In genomic region chr17:55433629-55434422, GRCh38 we compare ENCODE assay signal across 8 cellular contexts. TPM values are rescaled to one million over a fixed set of nuclear protein-coding genes. Genes with fewer than 3 reads are reported as not detected.
A peak's percentile ranks its signal among the peaks of the same experiment; 100 is the strongest.
DNase-seq lines count a peak whose midpoint lies in the region; ATAC-seq and TF ChIP-seq lines count a peak whose summit lies in the region.

No MANE protein-coding gene starts in this region.

- H3K9me3 ChIP-seq in smooth muscle cell (replicated peaks; ENCODE audit: low read depth): no peaks in the 10 kb centered on the region

- peak overlapping the region; percentile 86 for H3K27ac ChIP-seq in smooth muscle cell (ENCODE audit: low read depth)

- DNase-seq in HFF-Myc (ENCODE audit: extremely low read depth, low read depth) (peak; percentile 93), SKM-1 (lab: John Stamatoyannopoulos, UW; ENCODE audit: unreplicated experiment) (peak; percentile 46), foreskin fibroblast (peak; percentile 93 to 96), smooth muscle cell (lab: John Stamatoyannopoulos, UW; ENCODE audit: unreplicated experiment) (no peak)
- DNase-seq in NK-92 treated with Interleukin-12 subunit alpha and Interleukin-12 subunit beta, amount 100 ng/mL, for 24 hours (lab: John Stamatoyannopoulos, UW): no peak

- WGBS in smooth muscle cell (ENCODE audit: low lambda C conversion rate): 51% methylated on average over 7 of the region's 7 CpGs

- TF ChIP-seq CTCF in HFF-Myc (IDR thresholded peaks at IDR 0.05; ENCODE audit: low read depth, low read length, missing control alignments) (no peak), foreskin fibroblast (IDR thresholded peaks at IDR 0.05; ENCODE audit: low read depth, low read length) (no peak), smooth muscle cell (IDR thresholded peaks at IDR 0.05; ENCODE audit: borderline replicate concordance, insufficient read depth, poor library complexity, severe bottlenecking) (no peak)

- peaks cover 15% of the 10 kb centered on the region for H3K4me1 ChIP-seq in smooth muscle cell (ENCODE audit: low read depth)

- H3K27me3 ChIP-seq in smooth muscle cell (ENCODE audit: low read depth): no peaks in the 10 kb centered on the region

- no peaks in the 10 kb centered on the region for H3K79me2 ChIP-seq in smooth muscle cell (ENCODE audit: low read depth)

- no peaks in the 10 kb centered on the region for H3K36me3 ChIP-seq in smooth muscle cell (ENCODE audit: low read depth)

- H3F3A ChIP-seq in smooth muscle cell (ENCODE audit: low read depth): peaks cover 8% of the 10 kb centered on the region

- peak overlapping the region; percentile 66 for H3K4me2 ChIP-seq in smooth muscle cell

- H3K9ac ChIP-seq in smooth muscle cell (ENCODE audit: low read depth): peak overlapping the region; percentile 31

- no peak overlapping the region for H2AFZ ChIP-seq in smooth muscle cell (ENCODE audit: low read depth)

- no peak overlapping the region for H3K4me3 ChIP-seq in HFF-Myc (replicated peaks; ENCODE audit: low read depth, low read length)
- no peak overlapping the region for H3K4me3 ChIP-seq in foreskin fibroblast (ENCODE audit: low read depth in 1 of 2, low read length in 2 of 2)
- no peak overlapping the region for H3K4me3 ChIP-seq in smooth muscle cell

- H4K20me1 ChIP-seq in smooth muscle cell (ENCODE audit: low read depth): no peaks in the 10 kb centered on the region

- no peak for ATAC-seq in HG03025 (IDR thresholded peaks at IDR 0.05; ENCODE audit: low FRiP score, unreplicated experiment)
- ATAC-seq in GM21529 (IDR thresholded peaks at IDR 0.05; ENCODE audit: unreplicated experiment): no peak
- no peak for ATAC-seq in HG03280 (IDR thresholded peaks at IDR 0.05; ENCODE audit: unreplicated experiment)

RNA-seq across cellular contexts. Expression of gene MMD, which starts 12.2 kb away (rescaled TPM):
- total RNA-seq in smooth muscle cell: 18.0 and 31.3 TPM in 2 replicates
- 14.3 and 19.6 TPM in 2 replicates for polyA plus RNA-seq in smooth muscle cell

Comparison
In these comparisons a context has a peak if more than half of its experiments do, and no peak if none do; other contexts are left out.
1. DNase-seq: peak in HFF-Myc (single experiment), SKM-1 (single experiment) and foreskin fibroblast (2 of 2); none in smooth muscle cell (single experiment) and NK-92 treated with Interleukin-12 subunit alpha and Interleukin-12 subunit beta, amount 100 ng/mL, for 24 hours (single experiment).